Comparison of ENCODE assay signal across 24 cellular contexts in genomic region chr12:77782034-77782433, GRCh38. TPM values are rescaled to one million over a fixed set of nuclear protein-coding genes. Genes with fewer than 3 reads are reported as not detected.
DNase-seq lines count a peak whose midpoint lies in the region; ATAC-seq and TF ChIP-seq lines count a peak whose summit lies in the region.
"Had no signal": no experiment of that assay in that cellular context is flagged by ENCODE, and none has a peak within 500 bp of the region (broad histone marks: within the 10 kb centered on the region; RNA-seq: fewer than 3 reads in every experiment).

No MANE protein-coding gene starts in this region.

- H3K9me2 ChIP-seq in GM23338 (ENCODE audit: insufficient read depth) = no peaks in the 10 kb centered on the region; the same call in 1 of the 2 replicates

- 60% methylated on average over 2 of the region's 2 CpGs; no CpG with 5 or more reads in 1 of the 2 experiments for WGBS in endodermal cell (ENCODE audit: insufficient coverage in 1 of 2, insufficient read length in 1 of 2), 2 experiments
- WGBS in iPS DF 6.9 (ENCODE audit: insufficient coverage, insufficient read length) = no CpG with 5 or more reads among the region's 2 CpGs

- no peaks in the 10 kb centered on the region for H3K27me3 Mint-ChIP-seq in GM23338 (ENCODE audit: insufficient read depth, low read depth, poor library complexity)
- no peaks in the 10 kb centered on the region for H3K27me3 Mint-ChIP-seq in endodermal cell (ENCODE audit: insufficient read depth)
- no peaks in the 10 kb centered on the region for H3K27me3 Mint-ChIP-seq in activated T-helper 17 cell treated with anti-CD3 and anti-CD28 coated beads, Interleukin-2, amount 50 U/mL, for 72 hours
- H3K27me3 Mint-ChIP-seq: CD4-positive, alpha-beta T cell; CD8-positive, alpha-beta memory T cell had no signal

- no peaks in the 10 kb centered on the region for H3K9me3 Mint-ChIP-seq in GM23338
- H3K9me3 Mint-ChIP-seq in endodermal cell = no peaks in the 10 kb centered on the region
- peaks cover 11 to 22% of the 10 kb centered on the region in 2 donors for H3K9me3 Mint-ChIP-seq in activated naive CD4-positive, alpha-beta T cell treated with anti-CD3 and anti-CD28 coated beads, Interleukin-2, amount 50 U/mL, for 72 hours
- H3K9me3 Mint-ChIP-seq in activated T-helper 17 cell treated with anti-CD3 and anti-CD28 coated beads, Interleukin-2, amount 50 U/mL, for 72 hours = peaks cover 15% of the 10 kb centered on the region

- H3K27ac ChIP-seq in GM23338 (ENCODE audit: low read depth) (no peak overlapping the region), endodermal cell (ENCODE audit: low read depth, low read length) (no peak overlapping the region), iPS DF 6.9 (ENCODE audit: low read length) (no peak overlapping the region)
- H3K27ac ChIP-seq: A549; BLaER1 treated with 17β-estradiol and CSF1 and Interleukin-3, amounts not matched to agents 10 nM and 100 nM; GM23248 had no signal

- no peak overlapping the region for H3K4me2 ChIP-seq in GM23338
- H3K4me2 ChIP-seq: A549; BLaER1 treated with 17β-estradiol and CSF1 and Interleukin-3, amounts not matched to agents 10 nM and 100 nM had no signal

- no peaks in the 10 kb centered on the region for H3K36me3 ChIP-seq in GM23338 (ENCODE audit: insufficient read depth)
- H3K36me3 ChIP-seq in endodermal cell (ENCODE audit: control insufficient read depth, insufficient read depth, low read length) = no peaks in the 10 kb centered on the region
- no peaks in the 10 kb centered on the region for H3K36me3 ChIP-seq in iPS DF 6.9 (ENCODE audit: control insufficient read depth, insufficient read depth, low read length)
- H3K36me3 ChIP-seq: BE2C; BLaER1 treated with 17β-estradiol and CSF1 and Interleukin-3, amounts not matched to agents 10 nM and 100 nM had no signal

- H3F3A ChIP-seq in GM23338 (replicated peaks; ENCODE audit: low read depth) = no peaks in the 10 kb centered on the region

- no peaks in the 10 kb centered on the region for H4K20me1 ChIP-seq in GM23338 (replicated peaks; ENCODE audit: insufficient read depth)
- H4K20me1 ChIP-seq: BLaER1 treated with 17β-estradiol and CSF1 and Interleukin-3, amounts not matched to agents 10 nM and 100 nM had no signal

- H3K36me3 Mint-ChIP-seq in GM23338 (ENCODE audit: low read depth) (no peaks in the 10 kb centered on the region), endodermal cell (ENCODE audit: low read depth) (no peaks in the 10 kb centered on the region)
- H3K36me3 Mint-ChIP-seq in activated naive CD4-positive, alpha-beta T cell treated with anti-CD3 and anti-CD28 coated beads, Interleukin-2, amount 50 U/mL, for 72 hours = no peaks in the 10 kb centered on the region
- no peaks in the 10 kb centered on the region for H3K36me3 Mint-ChIP-seq in activated T-helper 17 cell treated with anti-CD3 and anti-CD28 coated beads, Interleukin-2, amount 50 U/mL, for 72 hours (ENCODE audit: low read depth)
- H3K36me3 Mint-ChIP-seq: CD14-positive monocyte; CD8-positive, alpha-beta memory T cell had no signal

- H3K27me3 ChIP-seq in GM23338 (ENCODE audit: insufficient read depth) (no peaks in the 10 kb centered on the region), endodermal cell (ENCODE audit: control insufficient read depth, insufficient read depth, low read length, poor library complexity, severe bottlenecking) (no peaks in the 10 kb centered on the region), iPS DF 6.9 (ENCODE audit: control insufficient read depth, insufficient read depth, low read length) (no peaks in the 10 kb centered on the region)
- H3K27me3 ChIP-seq: BE2C; BLaER1 treated with 17β-estradiol and CSF1 and Interleukin-3, amounts not matched to agents 10 nM and 100 nM had no signal

- no peaks in the 10 kb centered on the region for H3K79me2 ChIP-seq in GM23338 (replicated peaks; ENCODE audit: insufficient read depth)

- ATAC-seq in GM23338 (no peak; the same call in 2 of the 3 replicates), left ventricle myocardium superior (no peak)
- no peak for ATAC-seq in activated naive CD4-positive, alpha-beta T cell treated with anti-CD3 and anti-CD28 coated beads, Interleukin-2, amount 50 U/mL, for 72 hours
- ATAC-seq in activated T-helper 17 cell treated with anti-CD3 and anti-CD28 coated beads, Interleukin-2, amount 50 U/mL, for 72 hours (replicated peaks) = no peak
- ATAC-seq: A549, GM12878 had no signal

- H2AFZ ChIP-seq in GM23338 = no peak overlapping the region
- H2AFZ ChIP-seq: GM23248 had no signal

- H3K4me1 ChIP-seq in GM23338 (ENCODE audit: insufficient read depth) (peaks cover 12% of the 10 kb centered on the region; the same call in 1 of the 2 replicates), endodermal cell (ENCODE audit: control insufficient read depth, insufficient read depth, low read length) (peaks cover 2% of the 10 kb centered on the region), iPS DF 6.9 (ENCODE audit: control insufficient read depth, insufficient read depth, low read length) (no peaks in the 10 kb centered on the region; the same call in 1 of the 2 replicates)
- H3K4me1 ChIP-seq: A549; BE2C; BLaER1 treated with 17β-estradiol and CSF1 and Interleukin-3, amounts not matched to agents 10 nM and 100 nM had no signal

- no peak overlapping the region for H3K4me3 ChIP-seq in GM23338
- H3K4me3 ChIP-seq in endodermal cell (ENCODE audit: low read length) = no peak overlapping the region
- H3K4me3 ChIP-seq in iPS DF 6.9 (ENCODE audit: low read length) = no peak overlapping the region
- H3K4me3 ChIP-seq: A549; BLaER1 treated with 17β-estradiol and CSF1 and Interleukin-3, amounts not matched to agents 10 nM and 100 nM; GM12878; GM23248 had no signal

- TF ChIP-seq CTCF in GM23338 (conservative IDR thresholded peaks at IDR 0.05; ENCODE audit: low read depth in 2 of 2) (no peak), endodermal cell (conservative IDR thresholded peaks at IDR 0.05) (no peak)

- H3K27ac Mint-ChIP-seq in GM23338 = no peak overlapping the region
- H3K27ac Mint-ChIP-seq in endodermal cell = no peak overlapping the region
- no peak overlapping the region for H3K27ac Mint-ChIP-seq in activated naive CD4-positive, alpha-beta T cell treated with anti-CD3 and anti-CD28 coated beads, Interleukin-2, amount 50 U/mL, for 72 hours
- H3K27ac Mint-ChIP-seq in activated T-helper 17 cell treated with anti-CD3 and anti-CD28 coated beads, Interleukin-2, amount 50 U/mL, for 72 hours = no peak overlapping the region
- H3K27ac Mint-ChIP-seq: CD14-positive monocyte; CD4-positive, alpha-beta T cell had no signal

- H3K4me3 Mint-ChIP-seq in GM23338 (no peak overlapping the region), endodermal cell (no peak overlapping the region)
- no peak overlapping the region for H3K4me3 Mint-ChIP-seq in activated T-helper 17 cell treated with anti-CD3 and anti-CD28 coated beads, Interleukin-2, amount 50 U/mL, for 72 hours
- H3K4me3 Mint-ChIP-seq: CD14-positive monocyte; CD4-positive, alpha-beta T cell; CD8-positive, alpha-beta memory T cell had no signal

- no peak overlapping the region for H3K9ac ChIP-seq in endodermal cell (ENCODE audit: extremely low read depth, low read length, poor library complexity, severe bottlenecking)
- H3K9ac ChIP-seq: BLaER1 treated with 17β-estradiol and CSF1 and Interleukin-3, amounts not matched to agents 10 nM and 100 nM; GM23248 had no signal

- H3K4me1 Mint-ChIP-seq in GM23338 (peaks cover 16% of the 10 kb centered on the region), endodermal cell (peaks cover 46% of the 10 kb centered on the region)
- no peaks in the 10 kb centered on the region for H3K4me1 Mint-ChIP-seq in activated T-helper 17 cell treated with anti-CD3 and anti-CD28 coated beads, Interleukin-2, amount 50 U/mL, for 72 hours
- H3K4me1 Mint-ChIP-seq: CD14-positive monocyte; CD8-positive, alpha-beta memory T cell had no signal

- intact Hi-C loops in left ventricle myocardium superior (cut with micrococcal nuclease) = no loop called here

- DNase-seq in GM23338 (ENCODE audit: low spot score) (peak; percentile 69), NCI-H226 (peak; percentile 10), endodermal cell (peak; percentile 60), iPS DF 6.9 (ENCODE audit: low read depth, low spot score) (peak; percentile 37), left ventricle myocardium superior (no peak)
- no peak for DNase-seq in activated naive CD4-positive, alpha-beta T cell treated with anti-CD3 and anti-CD28 coated beads, Interleukin-2, amount 50 U/mL, for 72 hours (ENCODE audit: low spot score in 2 of 2)
- no peak for DNase-seq in activated CD4-positive, alpha-beta T cell treated with anti-CD3 and anti-CD28 coated beads, Interleukin-2, amount 50 U/mL, for 1 hour
- DNase-seq: 8988T; ACHN; AML-193; BE2C; CD4-positive, alpha-beta T cell; CD8-positive, alpha-beta memory T cell; DMS 273 treated with DMSO at 0.1 percent for 48 hours; DMS79; EL; GDM1; GM23248; HCEC 1CT had no signal

- H3K9me3 ChIP-seq in endodermal cell (ENCODE audit: control insufficient read depth, low read length) (peaks cover 6% of the 10 kb centered on the region), iPS DF 6.9 (ENCODE audit: control insufficient read depth, insufficient read depth, low read length) (no peaks in the 10 kb centered on the region)
- H3K9me3 ChIP-seq: A549, BE2C had no signal

TF ChIP-seq in GM23338, 12 proteins besides CTCF, POLR2A, EP300 and RAD21 (continues in another document):
- TF ChIP-seq JUNB (IDR thresholded peaks at IDR 0.05; ENCODE audit: unreplicated experiment) (no peak), EZH2phosphoT487 (IDR thresholded peaks at IDR 0.05; ENCODE audit: unreplicated experiment) (no peak), NANOG (IDR thresholded peaks at IDR 0.05; ENCODE audit: borderline replicate concordance) (no peak)

RNA-seq across cellular contexts. Expression of gene NAV3, which starts 48.7 kb away (rescaled TPM):
- 10.5 and 12.0 TPM in 2 replicates for total RNA-seq in GM23338 (2014; rRNA removed; shearing (Covaris generic))
- 3.2 and 4.0 TPM in 2 replicates for polyA plus RNA-seq in GM23338 (2016; fragmentation: Nextera tagmentation; extraction: Ambion mirVana)
- total RNA-seq in endodermal cell (1 to 10 TPM in 1 of 2 donors, under 1 TPM in 1; 0.20 to 1.9 TPM), left ventricle myocardium superior (3.3 TPM)
- 12.1 TPM for polyA plus RNA-seq in endodermal cell (2013, experiment 1 of 2)
- 14.5 TPM for polyA plus RNA-seq in endodermal cell (2013, experiment 2 of 2)
- total RNA-seq in activated naive CD4-positive, alpha-beta T cell treated with anti-CD3 and anti-CD28 coated beads, Interleukin-2, amount 50 U/mL, for 72 hours = not detected
- not detected for total RNA-seq in activated T-helper 17 cell treated with anti-CD3 and anti-CD28 coated beads, Interleukin-2, amount 50 U/mL, for 72 hours
- total RNA-seq: CD4-positive, alpha-beta T cell; CD8-positive, alpha-beta memory T cell had no signal
- polyA plus RNA-seq: CD14-positive monocyte; CD8-positive, alpha-beta memory T cell had no signal

Comparison
In these comparisons a context has a peak if more than half of its experiments do, and no peak if none do; other contexts are left out.
1. DNase-seq: peak in GM23338 (single experiment), NCI-H226 (single experiment), endodermal cell (single experiment) and iPS DF 6.9 (single experiment); none in activated naive CD4-positive, alpha-beta T cell treated with anti-CD3 and anti-CD28 coated beads, Interleukin-2, amount 50 U/mL, for 72 hours (0 of 2), left ventricle myocardium superior (single experiment) and activated CD4-positive, alpha-beta T cell treated with anti-CD3 and anti-CD28 coated beads, Interleukin-2, amount 50 U/mL, for 1 hour (single experiment).